Comparison of ENCODE assay signal across 9 cellular contexts in genomic region chr15:92921215-92922131, GRCh38. TPM values are rescaled to one million over a fixed set of nuclear protein-coding genes. Genes with fewer than 3 reads are reported as not detected.
A peak's percentile ranks its signal among the peaks of the same experiment; 100 is the strongest.
DNase-seq lines count a peak whose midpoint lies in the region; ATAC-seq, FAIRE-seq and TF ChIP-seq lines count a peak whose summit lies in the region.
"Had no signal": no experiment of that assay in that cellular context is flagged by ENCODE, and none has a peak within 500 bp of the region (broad histone marks: within the 10 kb centered on the region; RNA-seq: fewer than 3 reads in every experiment).

No MANE protein-coding gene starts in this region.

- H3K36me3 ChIP-seq in astrocyte (ENCODE audit: insufficient read depth, low read length) (peaks cover 39% of the 10 kb centered on the region), right lobe of liver (peaks cover 4 to 22% (median 14%) of the 10 kb centered on the region in 4 donors), vagina (peaks cover 0 to 23% of the 10 kb centered on the region in 2 donors)

- intact Hi-C loops in right lobe of liver (cut with DNase I), result no loop called here
- intact Hi-C loops in vagina (cut with DNase I), result no loop called here

- H4K20me1 ChIP-seq in astrocyte (ENCODE audit: insufficient read depth, low read length), result peaks cover 47% of the 10 kb centered on the region

- H3K9me3 ChIP-seq in astrocyte (ENCODE audit: insufficient read depth, low read depth, low read length), result no peaks in the 10 kb centered on the region
- no peaks in the 10 kb centered on the region for H3K9me3 ChIP-seq in right lobe of liver
- H3K9me3 ChIP-seq in vagina, result no peaks in the 10 kb centered on the region

- TF ChIP-seq POLR2A in right lobe of liver (IDR thresholded peaks at IDR 0.05), result no peak
- no peak for TF ChIP-seq POLR2A in vagina (IDR thresholded peaks at IDR 0.05)

- H3K9ac ChIP-seq in astrocyte (ENCODE audit: low read length), result peak overlapping the region; percentile 35

- TF ChIP-seq CTCF in astrocyte (IDR thresholded peaks at IDR 0.05; ENCODE audit: insufficient read depth, low read depth, low read length) (no peak), right lobe of liver (IDR thresholded peaks at IDR 0.05) (no peak), vagina (IDR thresholded peaks at IDR 0.05) (no peak)

- H3K79me2 ChIP-seq in astrocyte (ENCODE audit: insufficient read depth, low read length), result peaks cover 100% of the 10 kb centered on the region

- peak overlapping the region; percentile 90 for H3K27ac Mint-ChIP-seq in astrocyte (ENCODE audit: unreplicated experiment)

- peaks cover 14% of the 10 kb centered on the region for H3K36me3 Mint-ChIP-seq in astrocyte (ENCODE audit: low read depth, unreplicated experiment)

- no peaks in the 10 kb centered on the region for H3K9me3 Mint-ChIP-seq in astrocyte (ENCODE audit: unreplicated experiment)

- FAIRE-seq in astrocyte (lab: Jason Lieb, UNC), result no peak
- FAIRE-seq: G401.6 had no signal

- WGBS in right lobe of liver (ENCODE audit: insufficient coverage, low coverage, low lambda C conversion rate, missing lambda C conversion rate), result 92% methylated on average over 4 of the region's 4 CpGs

- peak in 1 of 4 donors; percentile 51 for ATAC-seq in right lobe of liver
- ATAC-seq in HG03521 (IDR thresholded peaks at IDR 0.05; ENCODE audit: unreplicated experiment), result no peak
- ATAC-seq in HG03280 (IDR thresholded peaks at IDR 0.05; ENCODE audit: unreplicated experiment), result no peak

- peak overlapping the region; percentile 51 for H3K27ac ChIP-seq in astrocyte (ENCODE audit: low read depth, low read length)
- peak overlapping the region in 2 of 3 donors; percentile 50 to 99 for H3K27ac ChIP-seq in right lobe of liver
- peak overlapping the region; percentile 72 for H3K27ac ChIP-seq in vagina

- H3K27me3 ChIP-seq in astrocyte (ENCODE audit: insufficient read depth, low read length) (no peaks in the 10 kb centered on the region), right lobe of liver (no peaks in the 10 kb centered on the region), vagina (no peaks in the 10 kb centered on the region)

- H3K4me1 Mint-ChIP-seq in astrocyte (ENCODE audit: low read depth, unreplicated experiment), result peaks cover 62% of the 10 kb centered on the region

- H3K27me3 Mint-ChIP-seq in astrocyte (ENCODE audit: low read depth, unreplicated experiment), result no peaks in the 10 kb centered on the region

- peak; percentile 21 for DNase-seq in activated naive CD4-positive, alpha-beta T cell treated with Interleukin-2 at 50 U/mL for 16 hours
- no peak for DNase-seq in activated naive CD4-positive, alpha-beta T cell treated with anti-CD3 and anti-CD28 coated beads, Interleukin-2, amount 50 U/mL, for 16 hours
- DNase-seq in astrocyte (ENCODE audit: low read depth), result peak; percentile 64
- no peak for DNase-seq in right lobe of liver
- DNase-seq in vagina (ENCODE audit: extremely low spot score in 2 of 2), result no peak
- DNase-seq in D341Med (ENCODE audit: low spot score), result no peak

- H3K4me3 ChIP-seq in astrocyte (ENCODE audit: insufficient read depth, low read depth, low read length) (no peak overlapping the region), right lobe of liver (no peak overlapping the region), vagina (no peak overlapping the region)

- H3K4me3 Mint-ChIP-seq in astrocyte (ENCODE audit: unreplicated experiment), result peak overlapping the region; percentile 25

- H2AFZ ChIP-seq in astrocyte (ENCODE audit: low read depth, low read length), result no peak overlapping the region

- H3K4me2 ChIP-seq in astrocyte (ENCODE audit: low read length), result peak overlapping the region; percentile 45

- H3K4me1 ChIP-seq in astrocyte (ENCODE audit: insufficient read depth, low read length), result peaks cover 32% of the 10 kb centered on the region
- H3K4me1 ChIP-seq in right lobe of liver, result peaks cover 0 to 54% (median 13%) of the 10 kb centered on the region in 4 donors
- H3K4me1 ChIP-seq in vagina, result peaks cover 88% of the 10 kb centered on the region

RNA-seq across cellular contexts. Expression of gene CHD2, which starts 21.3 kb away (rescaled TPM):
- total RNA-seq in astrocyte (90.0 and 105 TPM in 2 replicates), right lobe of liver (10 to 100 TPM; 41.4 to 65.0 (median 56.6) TPM), vagina (100 TPM)

Comparison
In these comparisons a context has a peak if more than half of its experiments do, and no peak if none do; other contexts are left out.
1. DNase-seq: peak in activated naive CD4-positive, alpha-beta T cell treated with Interleukin-2 at 50 U/mL for 16 hours (single experiment) and astrocyte (single experiment); none in activated naive CD4-positive, alpha-beta T cell treated with anti-CD3 and anti-CD28 coated beads, Interleukin-2, amount 50 U/mL, for 16 hours (single experiment), right lobe of liver (0 of 3), vagina (0 of 2) and D341Med (single experiment).
2. Peak in every context shown above with its lines, with median percentiles within 50 percentile points of each other: H3K27ac ChIP-seq.